Comparison of ENCODE assay signal across 18 cellular contexts in the genomic region with DNA sequence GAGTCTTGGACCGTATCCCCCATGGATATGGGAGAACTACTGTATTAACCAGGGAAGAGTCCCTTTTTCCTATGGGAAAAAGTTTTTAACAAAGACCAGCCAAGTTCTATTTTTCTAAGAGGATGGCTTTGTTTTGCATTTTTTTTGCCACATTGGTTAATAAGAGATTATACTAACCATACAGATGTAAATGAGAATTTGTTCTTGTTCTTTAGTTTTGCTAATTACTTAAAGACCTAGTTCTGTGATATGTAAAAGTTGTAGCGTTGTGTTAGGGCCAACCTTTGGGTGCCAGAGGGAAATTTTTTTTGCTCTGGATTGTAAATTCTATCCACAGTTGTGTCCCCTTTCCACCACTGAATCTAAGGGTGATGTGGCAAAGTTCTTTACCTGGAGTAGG. TPM values are rescaled to one million over a fixed set of nuclear protein-coding genes. Genes with fewer than 3 reads are reported as not detected.
DNase-seq lines count a peak whose midpoint lies in the region; ATAC-seq, FAIRE-seq and TF ChIP-seq lines count a peak whose summit lies in the region.
"Had no signal": no experiment of that assay in that cellular context is flagged by ENCODE, and none has a peak within 500 bp of the region (broad histone marks: within the 10 kb centered on the region; RNA-seq: fewer than 3 reads in every experiment).

No MANE protein-coding gene starts in this region.

- no peaks in the 10 kb centered on the region for H3K27me3 ChIP-seq in OCI-LY3 (ENCODE audit: low read depth, low read length)
- H3K27me3 ChIP-seq in GM12878 (replicated peaks in 1 of 2; ENCODE audit: control insufficient read depth in 2 of 2, insufficient read depth in 2 of 2, low read length in 1 of 2): no peaks in the 10 kb centered on the region
- H3K27me3 ChIP-seq: dorsolateral prefrontal cortex had no signal

- no peak overlapping the region for H3K4me3 Mint-ChIP-seq in activated naive CD4-positive, alpha-beta T cell treated with anti-CD3 and anti-CD28 coated beads, Interleukin-2, amount 10 ng/mL, durations not matched to agents 7 days and 5 days
- peak overlapping the region; percentile 76 for H3K4me3 Mint-ChIP-seq in stimulated activated effector memory CD8-positive, alpha-beta T cell treated with anti-CD3 and anti-CD28 coated beads, Interleukin-12 subunit alpha, Interleukin-12 subunit beta, amount 100 ng/mL, for 72 hours
- H3K4me3 Mint-ChIP-seq: nephron progenitor cell had no signal

- H3K27me3 Mint-ChIP-seq in activated naive CD4-positive, alpha-beta T cell treated with anti-CD3 and anti-CD28 coated beads, Interleukin-2, amount 10 ng/mL, durations not matched to agents 7 days and 5 days: no peaks in the 10 kb centered on the region

- DNase-seq in activated naive CD4-positive, alpha-beta T cell treated with anti-CD3 and anti-CD28 coated beads, Interleukin-2, amount 10 ng/mL, durations not matched to agents 7 days and 5 days: no peak
- no peak for DNase-seq in activated naive CD4-positive, alpha-beta T cell treated with Interleukin-2 at 50 U/mL for 16 hours
- DNase-seq in GM12878 (ENCODE audit: low read depth, low spot score) (no peak), kidney glomerular epithelial cell (lab: John Stamatoyannopoulos, UW) (no peak), RCC 7860 (ENCODE audit: low spot score) (no peak)
- DNase-seq in stimulated activated effector memory CD8-positive, alpha-beta T cell treated with anti-CD3 and anti-CD28 coated beads, Interleukin-12 subunit alpha, Interleukin-12 subunit beta, amount 100 ng/mL, for 72 hours (ENCODE audit: low spot score in 2 of 2): no peak
- DNase-seq: ACHN, dorsolateral prefrontal cortex, NCI-H2107, NCI-H526 treated with DMSO at 0.1 percent for 48 hours, nephron progenitor cell, SK-N-SH had no signal

- H3K36me3 ChIP-seq in OCI-LY3 (replicated peaks; ENCODE audit: low read depth, low read length) (peaks cover 3% of the 10 kb centered on the region), GM12878 (ENCODE audit: control insufficient read depth in 2 of 2, insufficient read depth in 2 of 2, low read length in 1 of 2) (no peaks in the 10 kb centered on the region; a peak in 1 of 4 replicates)

- H3K9ac ChIP-seq in OCI-LY3 (ENCODE audit: low read length) (no peak overlapping the region), GM12878 (ENCODE audit: control insufficient read depth, insufficient read depth, low read length) (no peak overlapping the region)
- H3K9ac ChIP-seq: SK-N-SH had no signal

- H3K4me2 ChIP-seq in OCI-LY3 (ENCODE audit: low read length): peak overlapping the region; percentile 39; the same call in 1 of the 2 replicates
- H3K4me2 ChIP-seq in GM12878 (ENCODE audit: control insufficient read depth, insufficient read depth): peak overlapping the region; percentile 47
- H3K4me2 ChIP-seq: SK-N-SH had no signal

- ATAC-seq in GM12878 (no peak), HG03442 (IDR thresholded peaks at IDR 0.05; ENCODE audit: unreplicated experiment) (no peak)
- ATAC-seq in stimulated activated effector memory CD8-positive, alpha-beta T cell treated with anti-CD3 and anti-CD28 coated beads, Interleukin-12 subunit alpha, Interleukin-12 subunit beta, amount 100 ng/mL, for 72 hours: no peak
- ATAC-seq: Panc1 had no signal

- BruUV-seq in GM12878 (replicated peaks; lab: Mats Ljungman, UMichigan): no TSS peak

- CTCF ChIA-PET in activated naive CD4-positive, alpha-beta T cell treated with anti-CD3 and anti-CD28 coated beads, Interleukin-2, amount 10 ng/mL, durations not matched to agents 7 days and 5 days (lab: Charles Lee): interaction anchor here (1.4 kb wide), 1 partner anchor 9 kb away, joined by 3 read pairs; no protein-coding TSS in a partner anchor
- CTCF ChIA-PET in GM12878 (lab: Yijun Ruan, JAX): interaction anchor here (0.7 to 4.4 kb wide), 3 partner anchors 62 to 217 kb away, joined by 3 to 28 read pairs (median 5); no protein-coding TSS in a partner anchor

- POLR2A ChIA-PET in GM12878 (lab: Charles Lee): interaction anchor here (0.7 to 1.0 kb wide), 3 partner anchors 77 to 207 kb away, joined by 3 read pairs; no protein-coding TSS in a partner anchor

- H3K4me3 ChIP-seq in OCI-LY3 (ENCODE audit: low read length) (no peak overlapping the region), GM12878 (no peak overlapping the region)
- H3K4me3 ChIP-seq: lung had no signal

- H2AFZ ChIP-seq in OCI-LY3 (ENCODE audit: low read depth, low read length) (no peak overlapping the region), GM12878 (ENCODE audit: control insufficient read depth, low read depth, low read length) (no peak overlapping the region)

- no peaks in the 10 kb centered on the region for H3K9me3 Mint-ChIP-seq in activated naive CD4-positive, alpha-beta T cell treated with anti-CD3 and anti-CD28 coated beads, Interleukin-2, amount 10 ng/mL, durations not matched to agents 7 days and 5 days
- H3K9me3 Mint-ChIP-seq in stimulated activated effector memory CD8-positive, alpha-beta T cell treated with anti-CD3 and anti-CD28 coated beads, Interleukin-12 subunit alpha, Interleukin-12 subunit beta, amount 100 ng/mL, for 72 hours: no peaks in the 10 kb centered on the region
- H3K9me3 Mint-ChIP-seq: nephron progenitor cell had no signal

- H3K9me3 ChIP-seq in OCI-LY3 (ENCODE audit: insufficient read depth, low read length): no peaks in the 10 kb centered on the region
- H3K9me3 ChIP-seq in GM12878 (replicated peaks; ENCODE audit: control insufficient read depth, insufficient read depth, low read length): no peaks in the 10 kb centered on the region
- H3K9me3 ChIP-seq: SK-N-SH had no signal

- peaks cover 27% of the 10 kb centered on the region for H3K36me3 Mint-ChIP-seq in activated naive CD4-positive, alpha-beta T cell treated with anti-CD3 and anti-CD28 coated beads, Interleukin-2, amount 10 ng/mL, durations not matched to agents 7 days and 5 days
- peaks cover 26% of the 10 kb centered on the region for H3K36me3 Mint-ChIP-seq in stimulated activated effector memory CD8-positive, alpha-beta T cell treated with anti-CD3 and anti-CD28 coated beads, Interleukin-12 subunit alpha, Interleukin-12 subunit beta, amount 100 ng/mL, for 72 hours

- H3K4me1 Mint-ChIP-seq in activated naive CD4-positive, alpha-beta T cell treated with anti-CD3 and anti-CD28 coated beads, Interleukin-2, amount 10 ng/mL, durations not matched to agents 7 days and 5 days: peaks cover 64% of the 10 kb centered on the region
- peaks cover 47% of the 10 kb centered on the region for H3K4me1 Mint-ChIP-seq in stimulated activated effector memory CD8-positive, alpha-beta T cell treated with anti-CD3 and anti-CD28 coated beads, Interleukin-12 subunit alpha, Interleukin-12 subunit beta, amount 100 ng/mL, for 72 hours

- no peak overlapping the region for H3K27ac ChIP-seq in OCI-LY3 (ENCODE audit: low read length)
- no peak overlapping the region for H3K27ac ChIP-seq in GM12878 (ENCODE audit: control insufficient read depth, insufficient read depth)
- H3K27ac ChIP-seq: dorsolateral prefrontal cortex had no signal

- no peak for TF ChIP-seq POLR2A in GM12878 (IDR thresholded peaks at IDR 0.05; ENCODE audit: low read depth, low read length)

- RAD21 ChIA-PET in GM12878 (lab: Charles Lee; ENCODE audit: unreplicated experiment): interaction anchor here (0.7 to 1.5 kb wide), 2 partner anchors 65 to 215 kb away, joined by 3 to 4 read pairs; no protein-coding TSS in a partner anchor

- WGBS in GM12878 (ENCODE audit: insufficient coverage, insufficient replicate concordance, low lambda C conversion rate, missing lambda C conversion rate): 98% methylated on average over 2 of the region's 2 CpGs

- peaks cover 28% of the 10 kb centered on the region for H3K79me2 ChIP-seq in OCI-LY3 (ENCODE audit: low read length)
- H3K79me2 ChIP-seq in GM12878 (ENCODE audit: control insufficient read depth, insufficient read depth, low read length): peaks cover 49% of the 10 kb centered on the region

- TF ChIP-seq RAD21 in GM12878 (IDR thresholded peaks at IDR 0.05; ENCODE audit: insufficient read depth, low read depth, low read length): no peak

- TF ChIP-seq EP300 in GM12878 (IDR thresholded peaks at IDR 0.05; ENCODE audit: borderline replicate concordance in 1 of 2, control insufficient read depth in 1 of 2, low read depth in 2 of 2, low read length in 2 of 2): no peak

- in situ Hi-C loops in GM12878 (cut with MboI): no loop called here

- H4K20me1 ChIP-seq in OCI-LY3 (ENCODE audit: insufficient read depth, low read length): no peaks in the 10 kb centered on the region
- no peaks in the 10 kb centered on the region for H4K20me1 ChIP-seq in GM12878 (ENCODE audit: control insufficient read depth, insufficient read depth)

- SMC1A ChIA-PET in GM12878 (lab: Charles Lee; ENCODE audit: uncharacterized antibody, unreplicated experiment): interaction anchor here (1.0 to 1.4 kb wide), 5 partner anchors 22 to 216 kb away, joined by 3 to 5 read pairs (median 3); no protein-coding TSS in a partner anchor

- H3K4me1 ChIP-seq in OCI-LY3 (ENCODE audit: low read length) (peaks cover 38% of the 10 kb centered on the region), GM12878 (ENCODE audit: control insufficient read depth, insufficient read depth, low read length) (0 out of 2 replicates have a peak, but pooled peaks cover 3% of the 10 kb centered on the region)

- intact Hi-C loops in GM12878 (cut with micrococcal nuclease; ENCODE audit: unreplicated experiment): no loop called here

- FAIRE-seq in GM12878 (lab: Jason Lieb, UNC): no peak
- no peak for FAIRE-seq in RCC 7860 (lab: Jason Lieb, UNC)
- FAIRE-seq: G401.6, GM12891 had no signal

- peak overlapping the region; percentile 5 for H3K27ac Mint-ChIP-seq in activated naive CD4-positive, alpha-beta T cell treated with anti-CD3 and anti-CD28 coated beads, Interleukin-2, amount 10 ng/mL, durations not matched to agents 7 days and 5 days
- no peak overlapping the region for H3K27ac Mint-ChIP-seq in stimulated activated effector memory CD8-positive, alpha-beta T cell treated with anti-CD3 and anti-CD28 coated beads, Interleukin-12 subunit alpha, Interleukin-12 subunit beta, amount 100 ng/mL, for 72 hours
- H3K27ac Mint-ChIP-seq: nephron progenitor cell had no signal

- TF ChIP-seq CTCF in OCI-LY3 (IDR thresholded peaks at IDR 0.05; ENCODE audit: low read depth, low read length): no peak
- no peak for TF ChIP-seq CTCF in GM12878 (IDR thresholded peaks at IDR 0.05 in 2 of 3, conservative IDR thresholded peaks at IDR 0.05 in 1 of 3; ENCODE audit: control insufficient read depth in 2 of 3, extremely low read depth in 1 of 3, insufficient read depth in 1 of 3, low read depth in 3 of 3, low read length in 3 of 3)

RNA-seq across cellular contexts. Expression of gene SOAT1, which starts 2.8 kb away (rescaled TPM):
- total RNA-seq in GM12878 (2013; cell fraction: nucleolus; rRNA removed): 48.7 and 50.8 TPM in 2 replicates
- total RNA-seq in GM12878 (2014; rRNA removed) (12.9 and 13.5 TPM in 2 replicates), GM12878 (2014; rRNA removed; fragmentation: Illumina TruSeq; extraction: Trizol) (14.0 and 14.1 TPM in 2 replicates), GM12878 (2021) (32.0 and 32.5 TPM in 2 replicates)
- polyA plus RNA-seq in GM12878 (2011; ENCODE audit: low read depth): 3.6 TPM
- polyA plus RNA-seq in GM12878 (2011; rRNA removed) (68.5 and 80.1 TPM in 2 replicates), GM12878 (2014; fragmentation: Illumina TruSeq; extraction: Trizol) (30.6 and 33.2 TPM in 2 replicates), GM12878 (2014; fragmentation: Nextera tagmentation; extraction: Ambion mirVana) (10 to 100 TPM in 1 of 2 experiments, 1 to 10 TPM in 1; 8.6 to 12.5 TPM), GM12878 (2014; rRNA removed) (11.6 and 11.7 TPM in 2 replicates), GM12878 (2016; fragmentation: Nextera tagmentation; extraction: Ambion mirVana) (10 to 100 TPM; 60.3 to 61.0 TPM)
- polyA plus RNA-seq in GM12878 (2011; cell fraction: cytosol; rRNA removed): 20.5 and 29.3 TPM in 2 replicates
- polyA plus RNA-seq in GM12878 (2011; cell fraction: nucleus; rRNA removed): 17.8 and 19.1 TPM in 2 replicates
- polyA plus RNA-seq in GM12878 (2012): 6.1 and 7.7 TPM in 2 replicates
- polyA minus RNA-seq in GM12878 (2011; rRNA and poly(A)+ RNA removed): 69.5 and 114 TPM in 2 replicates
- 12.6 and 20.9 TPM in 2 replicates for polyA minus RNA-seq in GM12878 (2011; cell fraction: cytosol; rRNA and poly(A)+ RNA removed)
- polyA minus RNA-seq in GM12878 (2011; cell fraction: nucleus; rRNA and poly(A)+ RNA removed): 7.6 and 12.7 TPM in 2 replicates
